Comparison of ENCODE assay signal across 23 cellular contexts in the genomic region with DNA sequence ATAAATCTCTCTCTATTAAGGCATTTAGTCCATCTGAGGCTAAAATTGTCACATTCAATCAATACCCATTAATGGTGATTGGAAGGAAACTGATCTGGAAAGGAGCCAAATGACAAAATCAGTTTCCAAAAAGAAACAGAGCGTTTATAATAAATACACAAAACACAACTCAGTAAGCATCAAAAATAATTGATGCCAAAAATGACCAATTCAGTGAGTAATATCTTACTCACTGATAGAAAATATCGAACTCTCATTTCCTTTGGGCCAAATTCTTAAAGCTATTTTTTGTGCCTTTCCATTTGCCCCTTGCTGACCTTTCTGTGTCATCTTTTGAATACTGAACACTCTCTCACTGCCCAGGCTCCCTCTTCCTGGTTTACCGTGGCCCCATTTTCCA. TPM values are rescaled to one million over a fixed set of nuclear protein-coding genes. Genes with fewer than 3 reads are reported as not detected.
DNase-seq lines count a peak whose midpoint lies in the region; ATAC-seq, FAIRE-seq and TF ChIP-seq lines count a peak whose summit lies in the region.
"Had no signal": no experiment of that assay in that cellular context is flagged by ENCODE, and none has a peak within 500 bp of the region (broad histone marks: within the 10 kb centered on the region; RNA-seq: fewer than 3 reads in every experiment).

No MANE protein-coding gene starts in this region.

- TF ChIP-seq POLR2A in K562 (conservative IDR thresholded peaks at IDR 0.05) (no peak), vagina (IDR thresholded peaks at IDR 0.05) (no peak)

- ATAC-seq in natural killer cell treated with Interleukin-12 subunit alpha and Interleukin-12 subunit beta and Interleukin-15 and Interleukin-18, amount 100 ng/mL, for 72 hours, result no peak
- ATAC-seq in natural killer cell (no peak), K562 (no peak), HG03571 (IDR thresholded peaks at IDR 0.05; ENCODE audit: unreplicated experiment) (no peak), HG02840 (IDR thresholded peaks at IDR 0.05; ENCODE audit: low FRiP score, unreplicated experiment) (no peak)
- ATAC-seq: activated T-helper 17 cell treated with anti-CD3 and anti-CD28 coated beads, Interleukin-2, amount 50 U/mL, for 72 hours; HepG2 had no signal

- no TSS peak for BruUV-seq in K562 (replicated peaks; lab: Mats Ljungman, UMichigan)

- intact Hi-C loops in natural killer cell (cut with micrococcal nuclease), result no loop called here
- intact Hi-C loops in K562 (cut with micrococcal nuclease), result no loop called here
- intact Hi-C loops in vagina (cut with DNase I), result no loop called here

- in situ Hi-C loops in K562 (cut with MboI), result no loop called here

- TF ChIP-seq CTCF in natural killer cell (IDR thresholded peaks at IDR 0.05) (no peak), K562 (IDR thresholded peaks at IDR 0.05 in 2 of 3, conservative IDR thresholded peaks at IDR 0.05 in 1 of 3; ENCODE audit: insufficient read depth in 2 of 3, low read depth in 1 of 3, low read length in 3 of 3) (no peak), vagina (IDR thresholded peaks at IDR 0.05) (no peak)

- 37% methylated on average over 3 of the region's 3 CpGs for WGBS in K562 (ENCODE audit: insufficient coverage, low coverage, missing lambda C conversion rate)

- peaks cover 0 to 6% of the 10 kb centered on the region in 2 donors for H3K27me3 Mint-ChIP-seq in natural killer cell treated with Interleukin-12 subunit alpha and Interleukin-12 subunit beta and Interleukin-15 and Interleukin-18, amount 100 ng/mL, for 72 hours
- H3K27me3 Mint-ChIP-seq in natural killer cell (ENCODE audit: low read depth in 2 of 2), result peaks cover 6 to 11% of the 10 kb centered on the region in 2 donors
- H3K27me3 Mint-ChIP-seq: activated T-helper 17 cell treated with anti-CD3 and anti-CD28 coated beads, Interleukin-2, amount 50 U/mL, for 72 hours had no signal

- H3K27ac ChIP-seq in K562 (ENCODE audit: extremely low read depth, low read depth, low read length) (no peak overlapping the region), vagina (peak overlapping the region; percentile 14)
- H3K27ac ChIP-seq: BLaER1, prostate gland, spleen, thyroid gland had no signal

- no peak overlapping the region for H3K4me2 ChIP-seq in K562 (ENCODE audit: insufficient read depth, low read length)
- H3K4me2 ChIP-seq: BLaER1 had no signal

- no peaks in the 10 kb centered on the region for H4K20me1 ChIP-seq in K562 (replicated peaks; ENCODE audit: control insufficient read depth, insufficient read depth, low read length)
- H4K20me1 ChIP-seq: BLaER1 had no signal

- TF ChIP-seq EP300 in K562 (IDR thresholded peaks at IDR 0.05; ENCODE audit: low read length), result no peak

- no peak for DNase-seq in natural killer cell treated with Interleukin-12 subunit alpha and Interleukin-12 subunit beta and Interleukin-15 and Interleukin-18, amount 100 ng/mL, for 72 hours (ENCODE audit: low spot score)
- DNase-seq in natural killer cell (no peak), K562 (ENCODE audit: extremely low read depth in 1 of 4, low spot score in 3 of 4) (no peak), iris pigment epithelial cell (ENCODE audit: low read depth) (peak; percentile 34), vagina (ENCODE audit: extremely low spot score in 2 of 2) (no peak)
- no peak for DNase-seq in stimulated activated CD4-positive, alpha-beta T cell treated with anti-CD3 and anti-CD28 coated beads, Interleukin-2, amount 100 ng/mL, for 24 hours
- DNase-seq: 8988T; activated CD8-positive, alpha-beta memory T cell treated with anti-CD3 and anti-CD28 coated beads for 24 hours; central memory CD4-positive, alpha-beta T cell; effector CD8-positive, alpha-beta T cell; hypothalamus; kidney; NCI-H187 treated with DMSO at 0.1 percent for 48 hours; NCI-H510A treated with DMSO at 0.1 percent for 48 hours; spleen; thyroid gland had no signal

- no peak overlapping the region for H3K4me3 Mint-ChIP-seq in natural killer cell treated with Interleukin-12 subunit alpha and Interleukin-12 subunit beta and Interleukin-15 and Interleukin-18, amount 100 ng/mL, for 72 hours
- no peak overlapping the region for H3K4me3 Mint-ChIP-seq in natural killer cell
- H3K4me3 Mint-ChIP-seq: activated T-helper 17 cell treated with anti-CD3 and anti-CD28 coated beads, Interleukin-2, amount 50 U/mL, for 72 hours; neural crest cell had no signal

- TF ChIP-seq RAD21 in K562 (CRISPR knock-in tag; conservative IDR thresholded peaks at IDR 0.05 in 1 of 2, IDR thresholded peaks at IDR 0.05 in 1 of 2), result no peak

- H3K36me3 ChIP-seq in K562 (ENCODE audit: control insufficient read depth, insufficient read depth, low read length) (no peaks in the 10 kb centered on the region), vagina (no peaks in the 10 kb centered on the region)
- H3K36me3 ChIP-seq: BLaER1, prostate gland, spleen, thyroid gland had no signal

- no peaks in the 10 kb centered on the region for H3K9me1 ChIP-seq in K562 (ENCODE audit: control insufficient read depth, insufficient read depth, low read length)

- FAIRE-seq in K562 (lab: Jason Lieb, UNC), result no peak
- FAIRE-seq: HepG2 had no signal

- CTCF ChIA-PET in K562 (lab: Yijun Ruan, JAX; ENCODE audit: low intra/inter-chr PET ratio), result no interaction called here

- POLR2A ChIA-PET in K562 (lab: Yijun Ruan, JAX), result no interaction called here

- H3K4me3 ChIP-seq in K562 (no peak overlapping the region), vagina (no peak overlapping the region)
- H3K4me3 ChIP-seq: BLaER1, prostate gland, spleen, thyroid gland had no signal

- H3K27ac Mint-ChIP-seq in natural killer cell treated with Interleukin-12 subunit alpha and Interleukin-12 subunit beta and Interleukin-15 and Interleukin-18, amount 100 ng/mL, for 72 hours, result peak overlapping the region; percentile 15 to 84
- no peak overlapping the region for H3K27ac Mint-ChIP-seq in natural killer cell
- H3K27ac Mint-ChIP-seq: activated T-helper 17 cell treated with anti-CD3 and anti-CD28 coated beads, Interleukin-2, amount 50 U/mL, for 72 hours had no signal

- no peak overlapping the region for H2AFZ ChIP-seq in K562 (ENCODE audit: low read depth, low read length)

- peaks cover 21% of the 10 kb centered on the region for H3K36me3 Mint-ChIP-seq in natural killer cell treated with Interleukin-12 subunit alpha and Interleukin-12 subunit beta and Interleukin-15 and Interleukin-18, amount 100 ng/mL, for 72 hours
- H3K36me3 Mint-ChIP-seq in natural killer cell, result peaks cover 6% of the 10 kb centered on the region

- H3K4me1 Mint-ChIP-seq in natural killer cell treated with Interleukin-12 subunit alpha and Interleukin-12 subunit beta and Interleukin-15 and Interleukin-18, amount 100 ng/mL, for 72 hours (ENCODE audit: low read depth in 2 of 2), result peaks cover 21 to 36% of the 10 kb centered on the region in 2 donors
- peaks cover 10 to 11% of the 10 kb centered on the region in 2 donors for H3K4me1 Mint-ChIP-seq in natural killer cell

- H3K9me3 ChIP-seq in K562 (replicated peaks; ENCODE audit: control insufficient read depth, insufficient read depth, low read depth, low read length) (no peaks in the 10 kb centered on the region), vagina (peaks cover 6% of the 10 kb centered on the region)
- H3K9me3 ChIP-seq: prostate gland, thyroid gland had no signal

- H3K4me1 ChIP-seq in K562 (replicated peaks in 1 of 2; ENCODE audit: control insufficient read depth in 2 of 2, insufficient read depth in 2 of 2, low read length in 2 of 2), result peaks cover 0 to 12% of the 10 kb centered on the region in 2 experiments; a peak in 4 of 5 replicates
- peaks cover 18% of the 10 kb centered on the region for H3K4me1 ChIP-seq in vagina
- H3K4me1 ChIP-seq: prostate gland, thyroid gland had no signal

- H3K27me3 ChIP-seq in K562 (ENCODE audit: control insufficient read depth in 2 of 2, insufficient read depth in 2 of 2, low read length in 2 of 2) (no peaks in the 10 kb centered on the region), vagina (no peaks in the 10 kb centered on the region)
- H3K27me3 ChIP-seq: BLaER1, spleen, thyroid gland had no signal

- no peak overlapping the region for H3K9ac ChIP-seq in K562 (ENCODE audit: insufficient read depth in 1 of 2, low read depth in 2 of 2, low read length in 2 of 2)
- H3K9ac ChIP-seq: BLaER1 had no signal

- no peaks in the 10 kb centered on the region for H3K79me2 ChIP-seq in K562 (ENCODE audit: control insufficient read depth, insufficient read depth, low read length)

- no peaks in the 10 kb centered on the region for H3K9me3 Mint-ChIP-seq in natural killer cell treated with Interleukin-12 subunit alpha and Interleukin-12 subunit beta and Interleukin-15 and Interleukin-18, amount 100 ng/mL, for 72 hours
- H3K9me3 Mint-ChIP-seq in natural killer cell, result no peaks in the 10 kb centered on the region
- H3K9me3 Mint-ChIP-seq: activated T-helper 17 cell treated with anti-CD3 and anti-CD28 coated beads, Interleukin-2, amount 50 U/mL, for 72 hours; neural crest cell had no signal

TF ChIP-seq in K562, 482 proteins besides CTCF, POLR2A, EP300 and RAD21:
- TF ChIP-seq NFIC (IDR thresholded peaks at IDR 0.05) (peak; percentile 29; the same call in 1 of the 2 replicates), XRCC4 (IDR thresholded peaks at IDR 0.05; ENCODE audit: extremely low read depth, insufficient read depth, insufficient read length) (no peak)

RNA-seq across cellular contexts. Expression of a gene that starts 22.4 kb away (rescaled TPM):
- 10 to 100 TPM; 45.5 to 57.3 TPM for total RNA-seq in natural killer cell treated with Interleukin-12 subunit alpha and Interleukin-12 subunit beta and Interleukin-15 and Interleukin-18, amount 100 ng/mL, for 72 hours
- total RNA-seq in natural killer cell, result 10 to 100 TPM; 87.8 to 97.6 (median 97.3) TPM
- total RNA-seq in K562 (2011; cell fraction: chromatin; rRNA removed; ENCODE audit: low replicate concordance), result 36.0 and 177 TPM in 2 replicates
- total RNA-seq in K562 (2011; cell fraction: nucleolus; rRNA removed), result 21.2 and 30.4 TPM in 2 replicates
- 57.1 and 97.8 TPM in 2 replicates for total RNA-seq in K562 (2011; cell fraction: nucleoplasm; rRNA removed)
- 15.4 and 27.9 TPM in 2 replicates for total RNA-seq in K562 (2014; rRNA removed)
- total RNA-seq in K562 (2014; rRNA removed; fragmentation: Illumina TruSeq; extraction: Trizol), result 38.3 and 45.9 TPM in 2 replicates
- total RNA-seq in K562 (2015; rRNA removed; fragmentation: Illumina TruSeq; extraction: Trizol), result 35.0 and 39.0 TPM in 2 replicates
- 27.5 and 27.8 TPM in 2 replicates for total RNA-seq in K562 (2021)
- polyA plus RNA-seq in K562 (2011; rRNA removed), result 17.5 and 22.7 TPM in 2 replicates
- polyA plus RNA-seq in K562 (2011; cell fraction: cytosol; rRNA removed), result 3.3 and 7.2 TPM in 2 replicates
- 19.0 and 29.5 TPM in 2 replicates for polyA plus RNA-seq in K562 (2011; cell fraction: nucleus; rRNA removed)
- polyA plus RNA-seq in K562 (2012), result 12.7 and 20.0 TPM in 2 replicates
- 26.1 and 28.5 TPM in 2 replicates for polyA plus RNA-seq in K562 (2014; fragmentation: Illumina TruSeq; extraction: Trizol)
- polyA plus RNA-seq in K562 (2014; fragmentation: Nextera tagmentation; extraction: Ambion mirVana), result 1 to 10 TPM; 8.6 to 9.7 TPM
- 16.2 and 26.5 TPM in 2 replicates for polyA plus RNA-seq in K562 (2014; rRNA removed)
- 50.0 and 57.4 TPM in 2 replicates for polyA minus RNA-seq in K562 (2011; rRNA and poly(A)+ RNA removed)
- 18.1 and 19.4 TPM in 2 replicates for polyA minus RNA-seq in K562 (2011; cell fraction: cytosol; rRNA and poly(A)+ RNA removed)
- polyA minus RNA-seq in K562 (2011; cell fraction: nucleus; rRNA and poly(A)+ RNA removed), result 27.1 and 50.1 TPM in 2 replicates
- 24.6 TPM for total RNA-seq in vagina

Comparison
In these comparisons a context has a peak if more than half of its experiments do, and no peak if none do; other contexts are left out.
1. H3K27ac Mint-ChIP-seq: peak in natural killer cell treated with Interleukin-12 subunit alpha and Interleukin-12 subunit beta and Interleukin-15 and Interleukin-18, amount 100 ng/mL, for 72 hours (2 of 2); none in natural killer cell (0 of 2).